18 cellular contexts compared by ENCODE assay signal in genomic region chr6:44627879-44628271, GRCh38.
"Had no signal": no experiment of that assay in that cellular context is flagged by ENCODE, and none has a peak within 500 bp of the region (broad histone marks: within the 10 kb centered on the region; RNA-seq: fewer than 3 reads in every experiment).

No MANE protein-coding gene starts in this region.

- H3K4me1 ChIP-seq: right atrium auricular region, sigmoid colon, stomach had no signal

- H3K36me3 ChIP-seq: heart left ventricle, ovary, right atrium auricular region, sigmoid colon, stomach, thoracic aorta, transverse colon had no signal

- H3K27ac ChIP-seq: coronary artery, dorsolateral prefrontal cortex, heart left ventricle, ovary, right atrium auricular region, sigmoid colon, stomach, thoracic aorta, transverse colon had no signal

- H3K9me3 ChIP-seq: heart left ventricle, ovary, right atrium auricular region, sigmoid colon, stomach, thoracic aorta, transverse colon had no signal

- H3K36me3 Mint-ChIP-seq: naive B cell had no signal

- H3K9me3 Mint-ChIP-seq: naive B cell, nephron had no signal

- H3K27me3 ChIP-seq: ovary, right atrium auricular region had no signal

- DNase-seq: dorsolateral prefrontal cortex; effector CD8-positive, alpha-beta T cell; mesenchymal stem cell; midbrain; naive B cell; ovary; sigmoid colon; small intestine; stimulated activated CD4-positive, alpha-beta T cell treated with anti-CD3 and anti-CD28 coated beads, Interleukin-12 subunit alpha, Interleukin-12 subunit beta, amount 100 ng/mL, for 4 hours; stimulated activated naive CD4-positive, alpha-beta T cell; stomach had no signal

- H3K4me3 ChIP-seq: coronary artery, dorsolateral prefrontal cortex, heart left ventricle, lung, ovary, right atrium auricular region, sigmoid colon, stomach, thoracic aorta, transverse colon had no signal

- H3K4me3 Mint-ChIP-seq: nephron had no signal
